Comparison of ENCODE assay signal across 8 cellular contexts in the genomic region with DNA sequence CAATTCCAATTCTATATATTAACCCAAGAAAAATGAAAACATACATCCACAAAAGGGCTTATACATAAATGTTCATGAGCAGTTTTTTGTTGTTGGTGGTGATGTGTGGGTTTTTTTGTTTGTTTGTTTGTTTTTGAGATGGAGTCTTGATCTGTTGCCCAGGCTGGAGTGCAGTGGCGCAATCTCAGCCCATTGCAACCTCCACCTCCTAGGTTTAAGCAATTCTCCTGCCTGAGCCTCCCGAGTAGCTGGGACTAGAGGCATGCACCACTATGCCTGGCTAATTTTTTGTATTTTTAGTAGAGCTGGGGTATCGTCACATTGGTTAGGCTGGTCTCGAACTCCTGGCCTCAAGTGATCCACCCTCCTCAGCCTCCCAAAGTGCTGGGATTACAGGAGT. TPM values are rescaled to one million over a fixed set of nuclear protein-coding genes. Genes with fewer than 3 reads are reported as not detected.
DNase-seq lines count a peak whose midpoint lies in the region; ATAC-seq, FAIRE-seq and TF ChIP-seq lines count a peak whose summit lies in the region.
"Not testable (repeated sequence)": the region's sequence is repeated elsewhere in the genome, so short reads cannot be mapped to it uniquely, and the experiment has no call there.

No MANE protein-coding gene starts in this region.

- intact Hi-C loops in K562 (cut with micrococcal nuclease); HepG2 (cut with micrococcal nuclease; ENCODE audit: unreplicated experiment); natural killer cell (cut with micrococcal nuclease): not testable (repeated sequence)

- not testable (repeated sequence) for H3K4me3 ChIP-seq in HEK293 (ENCODE audit: low read depth, low read length); K562; HepG2 (replicated peaks in 1 of 3; ENCODE audit: insufficient read depth in 1 of 3, low read depth in 2 of 3, low read length in 3 of 3); trophoblast cell (ENCODE audit: low read depth, low read length)

- H3K9me1 ChIP-seq in K562 (ENCODE audit: control insufficient read depth, insufficient read depth, low read length): not testable (repeated sequence)

- not testable (repeated sequence) for DNase-seq in T-helper 17 cell; K562 (ENCODE audit: extremely low read depth in 1 of 4, low spot score in 3 of 4); central memory CD8-positive, alpha-beta T cell (ENCODE audit: low spot score in 2 of 2); effector memory CD8-positive, alpha-beta T cell; HepG2 (ENCODE audit: low spot score); natural killer cell; trophoblast cell

- not testable (repeated sequence) for TF ChIP-seq POLR2A in K562 (conservative IDR thresholded peaks at IDR 0.05); HepG2 (IDR thresholded peaks at IDR 0.05; ENCODE audit: insufficient read depth in 1 of 2, low read depth in 2 of 2, low read length in 2 of 2)

- H3K27ac ChIP-seq in HEK293 (ENCODE audit: extremely low read depth, low read depth, low read length); K562 (ENCODE audit: extremely low read depth, low read depth, low read length); HepG2 (ENCODE audit: extremely low read length, insufficient read depth, low read length); trophoblast cell (ENCODE audit: low read depth, low read length): not testable (repeated sequence)

- not testable (repeated sequence) for H3K36me3 Mint-ChIP-seq in T-helper 17 cell (ENCODE audit: low read depth); central memory CD8-positive, alpha-beta T cell (ENCODE audit: insufficient read depth); natural killer cell
- H3K36me3 Mint-ChIP-seq in effector memory CD8-positive, alpha-beta T cell (ENCODE audit: insufficient read depth): peaks cover 13% of the 10 kb centered on the region

- H3K23ac ChIP-seq in trophoblast cell (ENCODE audit: low read length): not testable (repeated sequence)

- H3K9me3 Mint-ChIP-seq in central memory CD8-positive, alpha-beta T cell; effector memory CD8-positive, alpha-beta T cell; natural killer cell: not testable (repeated sequence)

- H3K4me1 ChIP-seq in HEK293 (ENCODE audit: control insufficient read depth, insufficient read depth, low read length); K562 (replicated peaks in 1 of 2; ENCODE audit: control insufficient read depth in 2 of 2, insufficient read depth in 2 of 2, low read length in 2 of 2); HepG2 (ENCODE audit: insufficient read depth, low read length); trophoblast cell (ENCODE audit: control insufficient read depth in 1 of 2, insufficient read depth in 2 of 2, low read length in 2 of 2): not testable (repeated sequence)

- POLR2A ChIA-PET in HEK293 (lab: Yijun Ruan, JAX); HepG2 (lab: Yijun Ruan, JAX): not testable (repeated sequence)
- POLR2A ChIA-PET in K562 (lab: Yijun Ruan, JAX): interaction anchor here (1.0 to 1.5 kb wide), 2 partner anchors 9 to 15 kb away, joined by 3 to 4 read pairs; no protein-coding TSS in a partner anchor

- H2AFZ ChIP-seq in K562 (ENCODE audit: low read depth, low read length); HepG2 (ENCODE audit: low read length); trophoblast cell (ENCODE audit: insufficient read depth, low read length, poor library complexity): not testable (repeated sequence)

- H4K20me1 ChIP-seq in K562 (replicated peaks; ENCODE audit: control insufficient read depth, insufficient read depth, low read length); HepG2 (ENCODE audit: insufficient read depth, low read length): not testable (repeated sequence)

- not testable (repeated sequence) for H2BK120ac ChIP-seq in trophoblast cell (ENCODE audit: insufficient read depth, low read length, poor library complexity)

- TF ChIP-seq RAD21 in K562 (CRISPR knock-in tag; conservative IDR thresholded peaks at IDR 0.05 in 1 of 2, IDR thresholded peaks at IDR 0.05 in 1 of 2); HepG2 (CRISPR knock-in tag; IDR thresholded peaks at IDR 0.05): not testable (repeated sequence)

- TF ChIP-seq CTCF in HEK293 (tag by site-specific recombination; IDR thresholded peaks at IDR 0.05); K562 (IDR thresholded peaks at IDR 0.05 in 2 of 3, conservative IDR thresholded peaks at IDR 0.05 in 1 of 3; ENCODE audit: insufficient read depth in 2 of 3, low read depth in 1 of 3, low read length in 3 of 3); HepG2 (CRISPR knock-in tag; IDR thresholded peaks at IDR 0.05); natural killer cell (IDR thresholded peaks at IDR 0.05): not testable (repeated sequence)

- not testable (repeated sequence) for H3K27me3 Mint-ChIP-seq in T-helper 17 cell; central memory CD8-positive, alpha-beta T cell; effector memory CD8-positive, alpha-beta T cell; natural killer cell (ENCODE audit: low read depth in 2 of 2)

- not testable (repeated sequence) for H3K4me3 Mint-ChIP-seq in T-helper 17 cell; central memory CD8-positive, alpha-beta T cell; effector memory CD8-positive, alpha-beta T cell; natural killer cell

- H3K9ac ChIP-seq in K562 (ENCODE audit: insufficient read depth in 1 of 2, low read depth in 2 of 2, low read length in 2 of 2); HepG2 (ENCODE audit: insufficient read depth, low read depth, low read length); trophoblast cell (ENCODE audit: low read length): not testable (repeated sequence)

- not testable (repeated sequence) for H2BK5ac ChIP-seq in trophoblast cell (ENCODE audit: low read depth, low read length, poor library complexity)

- FAIRE-seq in K562 (lab: Jason Lieb, UNC); HepG2 (lab: Jason Lieb, UNC): not testable (repeated sequence)

- not testable (repeated sequence) for H3K4me2 ChIP-seq in K562 (ENCODE audit: insufficient read depth, low read length); HepG2 (ENCODE audit: low read depth, low read length); trophoblast cell (ENCODE audit: low read length)

- not testable (repeated sequence) for TF ChIP-seq EP300 in K562 (IDR thresholded peaks at IDR 0.05; ENCODE audit: low read length); HepG2 (IDR thresholded peaks at IDR 0.05; ENCODE audit: low read depth in 2 of 2, low read length in 2 of 2); HepG2 (CRISPR knock-in tag; IDR thresholded peaks at IDR 0.05; ENCODE audit: borderline replicate concordance)

- peak overlapping the region; percentile 14 for H3K4ac ChIP-seq in trophoblast cell (ENCODE audit: low read depth, low read length)

- in situ Hi-C loops in K562 (cut with MboI); HepG2 (cut with HindIII; ENCODE audit: extremely low pct_ligation_motif_present, low pct_unique_long_range_greater_than_20kb): not testable (repeated sequence)

- not testable (repeated sequence) for H3K79me1 ChIP-seq in trophoblast cell (ENCODE audit: low read length)

- BruUV-seq in K562 (replicated peaks; lab: Mats Ljungman, UMichigan); HepG2 (replicated peaks; lab: Mats Ljungman, UMichigan): not testable (repeated sequence)

- peaks cover 21% of the 10 kb centered on the region for H3K4me1 Mint-ChIP-seq in T-helper 17 cell
- peaks cover 34% of the 10 kb centered on the region for H3K4me1 Mint-ChIP-seq in central memory CD8-positive, alpha-beta T cell
- peaks cover 14 to 34% of the 10 kb centered on the region in 2 donors for H3K4me1 Mint-ChIP-seq in effector memory CD8-positive, alpha-beta T cell (ENCODE audit: low read depth in 2 of 2)
- H3K4me1 Mint-ChIP-seq in natural killer cell: peaks cover 27 to 36% of the 10 kb centered on the region in 2 donors

- H3K27ac Mint-ChIP-seq in T-helper 17 cell (peak overlapping the region; percentile 73), natural killer cell (peak overlapping the region; percentile 0 to 36)
- H3K27ac Mint-ChIP-seq in central memory CD8-positive, alpha-beta T cell (ENCODE audit: low read depth): peak overlapping the region; percentile 35
- peak overlapping the region; percentile 9 to 69 for H3K27ac Mint-ChIP-seq in effector memory CD8-positive, alpha-beta T cell

- not testable (repeated sequence) for ATAC-seq in T-helper 17 cell; K562; central memory CD8-positive, alpha-beta T cell (replicated peaks; ENCODE audit: extremely low read depth, poor library complexity, severe bottlenecking); effector memory CD8-positive, alpha-beta T cell (replicated peaks); HepG2; natural killer cell

- not testable (repeated sequence) for H2AK5ac ChIP-seq in trophoblast cell (ENCODE audit: low read length)

- not testable (repeated sequence) for H3K9me3 ChIP-seq in HEK293 (ENCODE audit: control insufficient read depth, insufficient read depth, low read depth, low read length); T-helper 17 cell (ENCODE audit: control insufficient read depth, low read length, poor library complexity, severe bottlenecking); K562 (replicated peaks; ENCODE audit: control insufficient read depth, insufficient read depth, low read depth, low read length); HepG2 (ENCODE audit: low read length); trophoblast cell (ENCODE audit: insufficient read depth, low read depth, low read length)

- H3K36me3 ChIP-seq in HEK293 (ENCODE audit: control insufficient read depth in 2 of 2, insufficient read depth in 1 of 2, low read length in 2 of 2); K562 (ENCODE audit: control insufficient read depth, insufficient read depth, low read length); HepG2 (replicated peaks in 1 of 2; ENCODE audit: control insufficient read depth in 1 of 2, insufficient read depth in 2 of 2, low read length in 2 of 2); trophoblast cell (ENCODE audit: control insufficient read depth in 1 of 2, insufficient read depth in 2 of 2, low read length in 2 of 2): not testable (repeated sequence)

- CTCF ChIA-PET in HEK293 (lab: Yijun Ruan, JAX): interaction anchor here (0.6 to 0.9 kb wide), 2 partner anchors 28 to 35 kb away, joined by 3 to 5 read pairs; no protein-coding TSS in a partner anchor
- CTCF ChIA-PET in K562 (lab: Yijun Ruan, JAX; ENCODE audit: low intra/inter-chr PET ratio); HepG2 (lab: Yijun Ruan, JAX; ENCODE audit: low intra/inter-chr PET ratio, low total read pairs): not testable (repeated sequence)

- not testable (repeated sequence) for H3K18ac ChIP-seq in trophoblast cell (ENCODE audit: low read length)

- not testable (repeated sequence) for H4K8ac ChIP-seq in trophoblast cell (ENCODE audit: low read depth, low read length)

- not testable (repeated sequence) for H3K27me3 ChIP-seq in K562 (ENCODE audit: control insufficient read depth in 2 of 2, insufficient read depth in 2 of 2, low read length in 2 of 2); HepG2 (ENCODE audit: control insufficient read depth in 1 of 2, insufficient read depth in 2 of 2, low read length in 2 of 2); trophoblast cell (ENCODE audit: insufficient read depth, low read length)

- H3K14ac ChIP-seq in trophoblast cell (ENCODE audit: low read length): not testable (repeated sequence)

- not testable (repeated sequence) for H4K12ac ChIP-seq in trophoblast cell (ENCODE audit: low read depth, low read length)

- H4K91ac ChIP-seq in trophoblast cell (ENCODE audit: low read depth, low read length): not testable (repeated sequence)

- not testable (repeated sequence) for H2BK12ac ChIP-seq in trophoblast cell (ENCODE audit: low read length)

- WGBS in K562 (ENCODE audit: insufficient coverage, low coverage, missing lambda C conversion rate): 91% methylated on average over 4 of the region's 4 CpGs
- WGBS in HepG2 (ENCODE audit: low lambda C conversion rate): 97% methylated on average over 4 of the region's 4 CpGs
- no CpG with 5 or more reads among the region's 4 CpGs for WGBS in trophoblast cell (ENCODE audit: extremely low coverage, insufficient coverage, insufficient read length)

- H3K79me2 ChIP-seq in K562 (ENCODE audit: control insufficient read depth, insufficient read depth, low read length) (peaks cover 55% of the 10 kb centered on the region), HepG2 (ENCODE audit: insufficient read depth, low read length) (peaks cover 43% of the 10 kb centered on the region)
- not testable (repeated sequence) for H3K79me2 ChIP-seq in trophoblast cell (ENCODE audit: control insufficient read depth, insufficient read depth, low read length, poor library complexity)

RNA-seq across cellular contexts. Expression of gene CNOT4, which starts 40.2 kb away (rescaled TPM):
- total RNA-seq in T-helper 17 cell (10 to 100 TPM; 34.0 to 34.5 TPM), K562 (2014; rRNA removed) (12.9 and 15.4 TPM in 2 replicates), K562 (2014; rRNA removed; fragmentation: Illumina TruSeq; extraction: Trizol) (14.6 and 16.2 TPM in 2 replicates), K562 (2015; rRNA removed; fragmentation: Illumina TruSeq; extraction: Trizol) (15.5 and 17.1 TPM in 2 replicates), K562 (2021) (21.1 and 21.6 TPM in 2 replicates), HepG2 (2016; rRNA removed; fragmentation: Illumina TruSeq; extraction: Trizol) (7.4 and 11.5 TPM in 2 replicates), natural killer cell (10 to 100 TPM; 40.6 to 47.1 (median 40.7) TPM)
- 34.7 and 77.7 TPM in 2 replicates for total RNA-seq in K562 (2011; cell fraction: chromatin; rRNA removed; ENCODE audit: low replicate concordance)
- total RNA-seq in K562 (2011; cell fraction: nucleolus; rRNA removed): 11.2 and 14.3 TPM in 2 replicates
- 24.0 and 38.1 TPM in 2 replicates for total RNA-seq in K562 (2011; cell fraction: nucleoplasm; rRNA removed)
- polyA plus RNA-seq in K562 (2011; rRNA removed) (15.4 and 21.5 TPM in 2 replicates), K562 (2014; fragmentation: Illumina TruSeq; extraction: Trizol) (16.7 and 19.8 TPM in 2 replicates), K562 (2014; fragmentation: Nextera tagmentation; extraction: Ambion mirVana) (10 to 100 TPM; 12.6 to 24.1 TPM), K562 (2014; rRNA removed) (8.6 and 10.0 TPM in 2 replicates), HepG2 (2011; rRNA removed) (7.6 and 8.4 TPM in 2 replicates)
- 9.1 and 15.4 TPM in 2 replicates for polyA plus RNA-seq in K562 (2011; cell fraction: cytosol; rRNA removed)
- 22.9 and 31.3 TPM in 2 replicates for polyA plus RNA-seq in K562 (2011; cell fraction: nucleus; rRNA removed)
- polyA plus RNA-seq in K562 (2012): 12.5 and 13.2 TPM in 2 replicates
- 27.1 and 39.5 TPM in 2 replicates for polyA minus RNA-seq in K562 (2011; rRNA and poly(A)+ RNA removed)
- 12.0 and 15.1 TPM in 2 replicates for polyA minus RNA-seq in K562 (2011; cell fraction: cytosol; rRNA and poly(A)+ RNA removed)
- 33.5 and 57.2 TPM in 2 replicates for polyA minus RNA-seq in K562 (2011; cell fraction: nucleus; rRNA and poly(A)+ RNA removed)
- total RNA-seq in HepG2 (2016; cell fraction: cytosol; rRNA removed; fragmentation: Illumina TruSeq; extraction: Trizol; ENCODE audit: low read depth): 2.7 and 3.3 TPM in 2 replicates
- total RNA-seq in HepG2 (2016; cell fraction: insoluble cytoplasmic fraction; rRNA removed; fragmentation: Illumina TruSeq; extraction: Trizol): 6.5 and 9.3 TPM in 2 replicates
- total RNA-seq in HepG2 (2016; cell fraction: membrane; rRNA removed; fragmentation: Illumina TruSeq; extraction: Trizol): 6.5 and 6.8 TPM in 2 replicates
- 15.9 and 18.5 TPM in 2 replicates for total RNA-seq in HepG2 (2016; cell fraction: nucleus; rRNA removed; fragmentation: Illumina TruSeq; extraction: Trizol)
- polyA plus RNA-seq in HepG2 (2011; cell fraction: cytosol; rRNA removed): 4.1 and 5.8 TPM in 2 replicates
- polyA plus RNA-seq in HepG2 (2011; cell fraction: nucleus; rRNA removed): 6.9 and 7.2 TPM in 2 replicates
- 6.3 and 7.7 TPM in 2 replicates for polyA plus RNA-seq in HepG2 (2012)
- polyA plus RNA-seq in HepG2 (2016; cell fraction: cytosol; fragmentation: Illumina TruSeq; extraction: Trizol; ENCODE audit: low read depth): 1.2 and 1.4 TPM in 2 replicates
- polyA plus RNA-seq in HepG2 (2016; cell fraction: insoluble cytoplasmic fraction; fragmentation: Illumina TruSeq; extraction: Trizol; ENCODE audit: low read depth): 9.6 and 10.8 TPM in 2 replicates
- 2.7 and 3.8 TPM in 2 replicates for polyA plus RNA-seq in HepG2 (2016; cell fraction: membrane; fragmentation: Illumina TruSeq; extraction: Trizol; ENCODE audit: low read depth)
- polyA plus RNA-seq in HepG2 (2016; cell fraction: nucleus; fragmentation: Illumina TruSeq; extraction: Trizol; ENCODE audit: insufficient read depth, low read depth): 9.5 and 10.3 TPM in 2 replicates
- polyA minus RNA-seq in HepG2 (2011; rRNA and poly(A)+ RNA removed; ENCODE audit: low replicate concordance): 16.7 and 23.5 TPM in 2 replicates
- polyA minus RNA-seq in HepG2 (2011; cell fraction: cytosol; rRNA and poly(A)+ RNA removed): 7.1 and 8.0 TPM in 2 replicates
- polyA minus RNA-seq in HepG2 (2011; cell fraction: nucleus; rRNA and poly(A)+ RNA removed): 43.4 and 52.3 TPM in 2 replicates
- polyA plus RNA-seq in trophoblast cell (2013): 23.9 and 24.0 TPM in 2 replicates

Comparison
In these comparisons a context has a peak if more than half of its experiments do, and no peak if none do; other contexts are left out.
1. H3K27ac Mint-ChIP-seq: peak in every context shown above with its lines; median percentile 73 in T-helper 17 cell; 39 in effector memory CD8-positive, alpha-beta T cell; 35 in central memory CD8-positive, alpha-beta T cell; 18 in natural killer cell.